ENCODE assay signal across 3 cellular contexts in genomic region chr6:43076093-43076927, GRCh38.
A peak's percentile ranks its signal among the peaks of the same experiment; 100 is the strongest.
TF ChIP-seq lines count a peak whose summit lies in the region.

Gene PTK7 (plus strand): TSS chr6:43076314. CDS start chr6:43076489, 175 bp downstream.

TF ChIP-seq in Ishikawa, 13 proteins besides CTCF, POLR2A, EP300 and RAD21:
- TF ChIP-seq TAF1 (IDR thresholded peaks at IDR 0.05; ENCODE audit: low read depth) = 0 out of 2 replicates have a peak, but pooled peaks have one; percentile 13
- TF ChIP-seq EGR1 (IDR thresholded peaks at IDR 0.05) = no peak

TF ChIP-seq in SK-N-SH, 30 proteins besides CTCF, POLR2A, EP300 and RAD21:
- TF ChIP-seq SIN3A (IDR thresholded peaks at IDR 0.05; ENCODE audit: borderline replicate concordance, low read depth, low read length) (peak; percentile 40; the same call in 1 of the 2 replicates), POLR2AphosphoS5 (IDR thresholded peaks at IDR 0.05; ENCODE audit: low read depth, low read length) (no peak)
- TF ChIP-seq, protein P1, sequence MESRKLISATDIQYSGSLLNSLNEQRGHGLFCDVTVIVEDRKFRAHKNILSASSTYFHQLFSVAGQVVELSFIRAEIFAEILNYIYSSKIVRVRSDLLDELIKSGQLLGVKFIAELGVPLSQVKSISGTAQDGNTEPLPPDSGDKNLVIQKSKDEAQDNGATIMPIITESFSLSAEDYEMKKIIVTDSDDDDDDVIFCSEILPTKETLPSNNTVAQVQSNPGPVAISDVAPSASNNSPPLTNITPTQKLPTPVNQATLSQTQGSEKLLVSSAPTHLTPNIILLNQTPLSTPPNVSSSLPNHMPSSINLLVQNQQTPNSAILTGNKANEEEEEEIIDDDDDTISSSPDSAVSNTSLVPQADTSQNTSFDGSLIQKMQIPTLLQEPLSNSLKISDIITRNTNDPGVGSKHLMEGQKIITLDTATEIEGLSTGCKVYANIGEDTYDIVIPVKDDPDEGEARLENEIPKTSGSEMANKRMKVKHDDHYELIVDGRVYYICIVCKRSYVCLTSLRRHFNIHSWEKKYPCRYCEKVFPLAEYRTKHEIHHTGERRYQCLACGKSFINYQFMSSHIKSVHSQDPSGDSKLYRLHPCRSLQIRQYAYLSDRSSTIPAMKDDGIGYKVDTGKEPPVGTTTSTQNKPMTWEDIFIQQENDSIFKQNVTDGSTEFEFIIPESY (IDR thresholded peaks at IDR 0.05; ENCODE audit: borderline replicate concordance, low read depth) = 0 out of 2 replicates have a peak, but pooled peaks have one; percentile 9

TF ChIP-seq in HepG2, 621 proteins besides CTCF, POLR2A, EP300 and RAD21 (continues in another document):
- TF ChIP-seq RFX1 (IDR thresholded peaks at IDR 0.05) (no peak), JARID2 (CRISPR knock-in tag; IDR thresholded peaks at IDR 0.05; ENCODE audit: insufficient replicate concordance) (no peak), PHB2 (IDR thresholded peaks at IDR 0.05; ENCODE audit: partially characterized antibody) (no peak), BORCS8-MEF2B (CRISPR knock-in tag; IDR thresholded peaks at IDR 0.05) (no peak; the same call in none of the 2 replicates), NPAS2 (CRISPR knock-in tag; IDR thresholded peaks at IDR 0.05; ENCODE audit: borderline replicate concordance) (no peak), PRPF4 (IDR thresholded peaks at IDR 0.05; ENCODE audit: low read depth, low read length, poor library complexity, severe bottlenecking) (no peak), ZNF446 (CRISPR knock-in tag; IDR thresholded peaks at IDR 0.05) (0 out of 2 replicates have a peak, but pooled peaks have one; percentile 61), ERF (CRISPR knock-in tag; IDR thresholded peaks at IDR 0.05) (0 out of 2 replicates have a peak, but pooled peaks have one; percentile 39), ZNF414 (CRISPR knock-in tag; IDR thresholded peaks at IDR 0.05) (no peak), AGO1 (IDR thresholded peaks at IDR 0.05; ENCODE audit: low read depth, low read length, poor library complexity, severe bottlenecking) (peak; percentile 77), NONO (IDR thresholded peaks at IDR 0.05) (no peak), NONO (CRISPR knock-in tag; conservative IDR thresholded peaks at IDR 0.05) (no peak; the same call in 1 of the 2 replicates), ZNF720 (CRISPR knock-in tag; IDR thresholded peaks at IDR 0.05) (no peak), FLYWCH1 (CRISPR knock-in tag; IDR thresholded peaks at IDR 0.05) (no peak), ZGPAT (CRISPR knock-in tag; IDR thresholded peaks at IDR 0.05) (no peak; the same call in 1 of the 2 replicates), HIVEP1 (CRISPR knock-in tag; IDR thresholded peaks at IDR 0.05) (peak; percentile 54; the same call in 1 of the 2 replicates), ZNF589 (CRISPR knock-in tag; conservative IDR thresholded peaks at IDR 0.05) (no peak), ZNF615 (CRISPR knock-in tag; IDR thresholded peaks at IDR 0.05; ENCODE audit: borderline replicate concordance) (no peak), SMAD3 (CRISPR knock-in tag; IDR thresholded peaks at IDR 0.05) (no peak), ZNF776 (CRISPR knock-in tag; IDR thresholded peaks at IDR 0.05) (no peak; the same call in 1 of the 2 replicates), ZNF280B (CRISPR knock-in tag; IDR thresholded peaks at IDR 0.05; ENCODE audit: borderline replicate concordance) (no peak), ZNF513 (CRISPR knock-in tag; conservative IDR thresholded peaks at IDR 0.05) (no peak), ZMYM4 (CRISPR knock-in tag; IDR thresholded peaks at IDR 0.05) (no peak), PCBP1 (IDR thresholded peaks at IDR 0.05; ENCODE audit: borderline replicate concordance, low read depth, low read length) (no peak), RFXANK (CRISPR knock-in tag; IDR thresholded peaks at IDR 0.05) (no peak)
- TF ChIP-seq, protein P2, sequence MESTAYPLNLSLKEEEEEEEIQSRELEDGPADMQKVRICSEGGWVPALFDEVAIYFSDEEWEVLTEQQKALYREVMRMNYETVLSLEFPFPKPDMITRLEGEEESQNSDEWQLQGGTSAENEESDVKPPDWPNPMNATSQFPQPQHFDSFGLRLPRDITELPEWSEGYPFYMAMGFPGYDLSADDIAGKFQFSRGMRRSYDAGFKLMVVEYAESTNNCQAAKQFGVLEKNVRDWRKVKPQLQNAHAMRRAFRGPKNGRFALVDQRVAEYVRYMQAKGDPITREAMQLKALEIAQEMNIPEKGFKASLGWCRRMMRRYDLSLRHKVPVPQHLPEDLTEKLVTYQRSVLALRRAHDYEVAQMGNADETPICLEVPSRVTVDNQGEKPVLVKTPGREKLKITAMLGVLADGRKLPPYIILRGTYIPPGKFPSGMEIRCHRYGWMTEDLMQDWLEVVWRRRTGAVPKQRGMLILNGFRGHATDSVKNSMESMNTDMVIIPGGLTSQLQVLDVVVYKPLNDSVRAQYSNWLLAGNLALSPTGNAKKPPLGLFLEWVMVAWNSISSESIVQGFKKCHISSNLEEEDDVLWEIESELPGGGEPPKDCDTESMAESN (CRISPR knock-in tag; conservative IDR thresholded peaks at IDR 0.05) = no peak
- TF ChIP-seq, protein P3, sequence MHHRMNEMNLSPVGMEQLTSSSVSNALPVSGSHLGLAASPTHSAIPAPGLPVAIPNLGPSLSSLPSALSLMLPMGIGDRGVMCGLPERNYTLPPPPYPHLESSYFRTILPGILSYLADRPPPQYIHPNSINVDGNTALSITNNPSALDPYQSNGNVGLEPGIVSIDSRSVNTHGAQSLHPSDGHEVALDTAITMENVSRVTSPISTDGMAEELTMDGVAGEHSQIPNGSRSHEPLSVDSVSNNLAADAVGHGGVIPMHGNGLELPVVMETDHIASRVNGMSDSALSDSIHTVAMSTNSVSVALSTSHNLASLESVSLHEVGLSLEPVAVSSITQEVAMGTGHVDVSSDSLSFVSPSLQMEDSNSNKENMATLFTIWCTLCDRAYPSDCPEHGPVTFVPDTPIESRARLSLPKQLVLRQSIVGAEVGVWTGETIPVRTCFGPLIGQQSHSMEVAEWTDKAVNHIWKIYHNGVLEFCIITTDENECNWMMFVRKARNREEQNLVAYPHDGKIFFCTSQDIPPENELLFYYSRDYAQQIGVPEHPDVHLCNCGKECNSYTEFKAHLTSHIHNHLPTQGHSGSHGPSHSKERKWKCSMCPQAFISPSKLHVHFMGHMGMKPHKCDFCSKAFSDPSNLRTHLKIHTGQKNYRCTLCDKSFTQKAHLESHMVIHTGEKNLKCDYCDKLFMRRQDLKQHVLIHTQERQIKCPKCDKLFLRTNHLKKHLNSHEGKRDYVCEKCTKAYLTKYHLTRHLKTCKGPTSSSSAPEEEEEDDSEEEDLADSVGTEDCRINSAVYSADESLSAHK (CRISPR knock-in tag; IDR thresholded peaks at IDR 0.05; ENCODE audit: borderline replicate concordance) = no peak
- TF ChIP-seq, protein P4, sequence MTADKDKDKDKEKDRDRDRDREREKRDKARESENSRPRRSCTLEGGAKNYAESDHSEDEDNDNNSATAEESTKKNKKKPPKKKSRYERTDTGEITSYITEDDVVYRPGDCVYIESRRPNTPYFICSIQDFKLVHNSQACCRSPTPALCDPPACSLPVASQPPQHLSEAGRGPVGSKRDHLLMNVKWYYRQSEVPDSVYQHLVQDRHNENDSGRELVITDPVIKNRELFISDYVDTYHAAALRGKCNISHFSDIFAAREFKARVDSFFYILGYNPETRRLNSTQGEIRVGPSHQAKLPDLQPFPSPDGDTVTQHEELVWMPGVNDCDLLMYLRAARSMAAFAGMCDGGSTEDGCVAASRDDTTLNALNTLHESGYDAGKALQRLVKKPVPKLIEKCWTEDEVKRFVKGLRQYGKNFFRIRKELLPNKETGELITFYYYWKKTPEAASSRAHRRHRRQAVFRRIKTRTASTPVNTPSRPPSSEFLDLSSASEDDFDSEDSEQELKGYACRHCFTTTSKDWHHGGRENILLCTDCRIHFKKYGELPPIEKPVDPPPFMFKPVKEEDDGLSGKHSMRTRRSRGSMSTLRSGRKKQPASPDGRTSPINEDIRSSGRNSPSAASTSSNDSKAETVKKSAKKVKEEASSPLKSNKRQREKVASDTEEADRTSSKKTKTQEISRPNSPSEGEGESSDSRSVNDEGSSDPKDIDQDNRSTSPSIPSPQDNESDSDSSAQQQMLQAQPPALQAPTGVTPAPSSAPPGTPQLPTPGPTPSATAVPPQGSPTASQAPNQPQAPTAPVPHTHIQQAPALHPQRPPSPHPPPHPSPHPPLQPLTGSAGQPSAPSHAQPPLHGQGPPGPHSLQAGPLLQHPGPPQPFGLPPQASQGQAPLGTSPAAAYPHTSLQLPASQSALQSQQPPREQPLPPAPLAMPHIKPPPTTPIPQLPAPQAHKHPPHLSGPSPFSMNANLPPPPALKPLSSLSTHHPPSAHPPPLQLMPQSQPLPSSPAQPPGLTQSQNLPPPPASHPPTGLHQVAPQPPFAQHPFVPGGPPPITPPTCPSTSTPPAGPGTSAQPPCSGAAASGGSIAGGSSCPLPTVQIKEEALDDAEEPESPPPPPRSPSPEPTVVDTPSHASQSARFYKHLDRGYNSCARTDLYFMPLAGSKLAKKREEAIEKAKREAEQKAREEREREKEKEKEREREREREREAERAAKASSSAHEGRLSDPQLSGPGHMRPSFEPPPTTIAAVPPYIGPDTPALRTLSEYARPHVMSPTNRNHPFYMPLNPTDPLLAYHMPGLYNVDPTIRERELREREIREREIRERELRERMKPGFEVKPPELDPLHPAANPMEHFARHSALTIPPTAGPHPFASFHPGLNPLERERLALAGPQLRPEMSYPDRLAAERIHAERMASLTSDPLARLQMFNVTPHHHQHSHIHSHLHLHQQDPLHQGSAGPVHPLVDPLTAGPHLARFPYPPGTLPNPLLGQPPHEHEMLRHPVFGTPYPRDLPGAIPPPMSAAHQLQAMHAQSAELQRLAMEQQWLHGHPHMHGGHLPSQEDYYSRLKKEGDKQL (CRISPR knock-in tag; IDR thresholded peaks at IDR 0.05; ENCODE audit: low read depth) = no peak
- TF ChIP-seq, protein P5, sequence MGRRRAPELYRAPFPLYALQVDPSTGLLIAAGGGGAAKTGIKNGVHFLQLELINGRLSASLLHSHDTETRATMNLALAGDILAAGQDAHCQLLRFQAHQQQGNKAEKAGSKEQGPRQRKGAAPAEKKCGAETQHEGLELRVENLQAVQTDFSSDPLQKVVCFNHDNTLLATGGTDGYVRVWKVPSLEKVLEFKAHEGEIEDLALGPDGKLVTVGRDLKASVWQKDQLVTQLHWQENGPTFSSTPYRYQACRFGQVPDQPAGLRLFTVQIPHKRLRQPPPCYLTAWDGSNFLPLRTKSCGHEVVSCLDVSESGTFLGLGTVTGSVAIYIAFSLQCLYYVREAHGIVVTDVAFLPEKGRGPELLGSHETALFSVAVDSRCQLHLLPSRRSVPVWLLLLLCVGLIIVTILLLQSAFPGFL (CRISPR knock-in tag; IDR thresholded peaks at IDR 0.05) = no peak
- TF ChIP-seq, protein P6, sequence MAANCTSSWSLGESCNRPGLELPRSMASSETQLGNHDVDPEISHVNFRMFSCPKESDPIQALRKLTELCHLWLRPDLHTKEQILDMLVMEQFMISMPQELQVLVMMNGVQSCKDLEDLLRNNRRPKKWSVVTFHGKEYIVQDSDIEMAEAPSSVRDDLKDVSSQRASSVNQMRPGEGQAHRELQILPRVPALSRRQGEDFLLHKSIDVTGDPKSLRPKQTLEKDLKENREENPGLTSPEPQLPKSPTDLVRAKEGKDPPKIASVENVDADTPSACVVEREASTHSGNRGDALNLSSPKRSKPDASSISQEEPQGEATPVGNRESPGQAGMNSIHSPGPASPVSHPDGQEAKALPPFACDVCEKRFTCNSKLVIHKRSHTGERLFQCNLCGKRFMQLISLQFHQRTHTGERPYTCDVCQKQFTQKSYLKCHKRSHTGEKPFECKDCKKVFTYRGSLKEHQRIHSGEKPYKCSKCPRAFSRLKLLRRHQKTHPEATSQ (CRISPR knock-in tag; IDR thresholded peaks at IDR 0.05; ENCODE audit: borderline replicate concordance) = 0 out of 2 replicates have a peak, but pooled peaks have one; percentile 51
